In genomic region chr7:2863461-2864066, GRCh38 we compare ENCODE assay signal across 8 cellular contexts. TPM values are rescaled to one million over a fixed set of nuclear protein-coding genes. Genes with fewer than 3 reads are reported as not detected.
DNase-seq lines count a peak whose midpoint lies in the region; ATAC-seq and TF ChIP-seq lines count a peak whose summit lies in the region.

No MANE protein-coding gene starts in this region.

- no peaks in the 10 kb centered on the region for H3K27me3 Mint-ChIP-seq in activated CD4-positive, alpha-beta T cell treated with anti-CD3 and anti-CD28 coated beads for 36 hours

- H3K27ac Mint-ChIP-seq in activated CD4-positive, alpha-beta T cell treated with anti-CD3 and anti-CD28 coated beads for 36 hours, result peak overlapping the region; percentile 95

- intact Hi-C loops in activated CD4-positive, alpha-beta T cell treated with anti-CD3 and anti-CD28 coated beads for 36 hours (cut with DNase I, micrococcal nuclease), result loop anchor here (1.0 to 10.0 kb wide), 10 partner anchors 19 to 1033 kb away; partner anchors contain the start of genes CARD11 (in 2 of the 2), GNA12 (in 1 of the 2) and SDK1 (in 1 of the 2)

- peak; percentile 80 for DNase-seq in GM06990 (ENCODE audit: extremely low read depth, insufficient read length)
- DNase-seq in GOT3 (lab: John Stamatoyannopoulos, UW), result peak; percentile 79
- DNase-seq in MG63, result peak; percentile 96
- DNase-seq in activated CD4-positive, alpha-beta T cell treated with anti-CD3 and anti-CD28 coated beads for 36 hours, result peak; percentile 88
- peak; percentile 96 for DNase-seq in coronary artery (ENCODE audit: low spot score)
- peak; percentile 93 for DNase-seq in mesenteric fat pad (ENCODE audit: low spot score)
- DNase-seq in stimulated activated CD8-positive, alpha-beta memory T cell treated with anti-CD3 and anti-CD28 coated beads, Interleukin-2, amount 100 ng/mL, for 1 hour (ENCODE audit: low read depth in 2 of 2), result peak; percentile 50 to 59
- no peak for DNase-seq in NCI-H446 (lab: John Stamatoyannopoulos, UW)

- H3K36me3 Mint-ChIP-seq in activated CD4-positive, alpha-beta T cell treated with anti-CD3 and anti-CD28 coated beads for 36 hours (ENCODE audit: low read depth), result no peaks in the 10 kb centered on the region

- peaks cover 28% of the 10 kb centered on the region for H3K4me1 Mint-ChIP-seq in activated CD4-positive, alpha-beta T cell treated with anti-CD3 and anti-CD28 coated beads for 36 hours

- H3K9me3 Mint-ChIP-seq in activated CD4-positive, alpha-beta T cell treated with anti-CD3 and anti-CD28 coated beads for 36 hours (ENCODE audit: low read depth), result no peaks in the 10 kb centered on the region

- POLR2A ChIA-PET in activated CD4-positive, alpha-beta T cell treated with anti-CD3 and anti-CD28 coated beads for 36 hours (lab: Charles Lee), result no interaction called here

- no peaks in the 10 kb centered on the region for H3K27me3 ChIP-seq in GM06990 (replicated peaks; ENCODE audit: control insufficient read depth, insufficient read depth, low read length)
- no peaks in the 10 kb centered on the region for H3K27me3 ChIP-seq in MG63

- H3K4me3 Mint-ChIP-seq in activated CD4-positive, alpha-beta T cell treated with anti-CD3 and anti-CD28 coated beads for 36 hours, result peak overlapping the region; percentile 66

- TF ChIP-seq CTCF in GM06990 (IDR thresholded peaks at IDR 0.05; ENCODE audit: insufficient read depth, low read length, poor library complexity, severe bottlenecking) (no peak), coronary artery (IDR thresholded peaks at IDR 0.05) (no peak)

- H3K36me3 ChIP-seq in GM06990 (ENCODE audit: control insufficient read depth, insufficient read depth, low read length) (no peaks in the 10 kb centered on the region), MG63 (no peaks in the 10 kb centered on the region)

- H3K4me3 ChIP-seq in GM06990 (replicated peaks; ENCODE audit: low read depth, low read length) (peak overlapping the region; percentile 28; the same call in 1 of the 2 replicates), MG63 (peak overlapping the region; percentile 41), coronary artery (peak overlapping the region; percentile 62)

- H3K9me3 ChIP-seq in MG63, result no peaks in the 10 kb centered on the region

- CTCF ChIA-PET in activated CD4-positive, alpha-beta T cell treated with anti-CD3 and anti-CD28 coated beads for 36 hours (lab: Charles Lee), result interaction anchor here (0.6 to 3.1 kb wide), 8 partner anchors 19 to 439 kb away, joined by 3 to 24 read pairs (median 4); no protein-coding TSS in a partner anchor

- H3K27ac ChIP-seq in coronary artery, result peak overlapping the region; percentile 88 to 98

- peak; percentile 98 for ATAC-seq in activated CD4-positive, alpha-beta T cell treated with anti-CD3 and anti-CD28 coated beads for 36 hours

RNA-seq across cellular contexts. Expression of gene GNA12, which starts 19.5 kb away (rescaled TPM):
- 23.1 and 49.1 TPM in 2 replicates for total RNA-seq in MG63 (2014; rRNA removed; shearing (Covaris generic); ENCODE audit: low replicate concordance)
- 10 to 100 TPM; 19.5 to 22.6 TPM for total RNA-seq in activated CD4-positive, alpha-beta T cell treated with anti-CD3 and anti-CD28 coated beads for 36 hours
- 70.1 TPM for total RNA-seq in mesenteric fat pad

Comparison
In these comparisons a context has a peak if more than half of its experiments do, and no peak if none do; other contexts are left out.
1. DNase-seq: peak in GM06990 (single experiment), GOT3 (single experiment), MG63 (single experiment), activated CD4-positive, alpha-beta T cell treated with anti-CD3 and anti-CD28 coated beads for 36 hours (single experiment), coronary artery (single experiment), mesenteric fat pad (single experiment) and stimulated activated CD8-positive, alpha-beta memory T cell treated with anti-CD3 and anti-CD28 coated beads, Interleukin-2, amount 100 ng/mL, for 1 hour (2 of 2); none in NCI-H446 (0 of 2).
2. Peak in every context shown above with its lines, with median percentiles within 50 percentile points of each other: H3K4me3 ChIP-seq.